ENCODE assay signal across 8 cellular contexts in genomic region chr9:120875954-120876841, GRCh38. TPM values are rescaled to one million over a fixed set of nuclear protein-coding genes. Genes with fewer than 3 reads are reported as not detected.
DNase-seq lines count a peak whose midpoint lies in the region; ATAC-seq, FAIRE-seq and TF ChIP-seq lines count a peak whose summit lies in the region.

No MANE protein-coding gene starts in this region.

- H3K36me3 Mint-ChIP-seq in WTC11 = peaks cover 8% of the 10 kb centered on the region

- peak; percentile 66 for TF ChIP-seq POLR2A in GM18526 (IDR thresholded peaks at IDR 0.05; ENCODE audit: extremely low read depth, insufficient read length)

- H3K27me3 ChIP-seq in A673 (replicated peaks; ENCODE audit: insufficient read depth, low read depth, low read length, poor library complexity) = no peaks in the 10 kb centered on the region

- H3K4me3 ChIP-seq in A673 (ENCODE audit: low read depth, low read length, poor library complexity, severe bottlenecking) = peak overlapping the region; percentile 96
- peak overlapping the region; percentile 51 to 65 for H3K4me3 ChIP-seq in kidney (ENCODE audit: low read length in 2 of 2)

- POLR2A ChIA-PET in A673 (lab: Charles Lee; ENCODE audit: low non-redundant PET) = no interaction called here
- POLR2A ChIA-PET in WTC11 (lab: Charles Lee) = no interaction called here

- H3K36me3 ChIP-seq in A673 (ENCODE audit: insufficient read depth, low read length, poor library complexity, severe bottlenecking) = peaks cover 23% of the 10 kb centered on the region
- no peaks in the 10 kb centered on the region for H3K36me3 ChIP-seq in kidney (ENCODE audit: control insufficient read depth in 1 of 2, insufficient read depth in 2 of 2, low read length in 2 of 2)

- H3K27ac ChIP-seq in A673 (ENCODE audit: low read depth, low read length, poor library complexity, severe bottlenecking) (peak overlapping the region; percentile 86), kidney (ENCODE audit: low read depth in 2 of 2, low read length in 2 of 2) (peak overlapping the region; percentile 34 to 67)

- H3K4me1 ChIP-seq in A673 (ENCODE audit: insufficient read depth, low read length, poor library complexity, severe bottlenecking) = peaks cover 22% of the 10 kb centered on the region
- peaks cover 0 to 4% of the 10 kb centered on the region in 2 donors for H3K4me1 ChIP-seq in kidney (ENCODE audit: control insufficient read depth in 1 of 2, insufficient read depth in 1 of 2, low read depth in 1 of 2, low read length in 2 of 2)

- peak; percentile 51 for ATAC-seq in HG03064 (IDR thresholded peaks at IDR 0.05; ENCODE audit: low read depth, unreplicated experiment)
- peak; percentile 25 for ATAC-seq in WTC11

- no peaks in the 10 kb centered on the region for H3K9me3 ChIP-seq in A673 (ENCODE audit: low read depth, low read length, poor library complexity, severe bottlenecking)
- H3K9me3 ChIP-seq in kidney (ENCODE audit: control insufficient read depth in 1 of 2, low read length in 2 of 2) = no peaks in the 10 kb centered on the region

- CTCF ChIA-PET in A673 (lab: Charles Lee) (no interaction called here), WTC11 (lab: Charles Lee) (no interaction called here)

- peak; percentile 81 for DNase-seq in A673 (ENCODE audit: low spot score)
- peak; percentile 95 for DNase-seq in NCI-H2196 (lab: John Stamatoyannopoulos, UW; ENCODE audit: unreplicated experiment)
- peak; percentile 73 for DNase-seq in WTC11 (ENCODE audit: low spot score)
- DNase-seq in central memory CD4-positive, alpha-beta T cell = peak; percentile 69
- DNase-seq in kidney = peak; percentile 92
- peak; percentile 82 to 87 (median 85) for DNase-seq in stimulated activated CD4-positive, alpha-beta T cell treated with anti-CD3 and anti-CD28 coated beads, Interleukin-12 subunit alpha, Interleukin-12 subunit beta, amount 100 ng/mL, for 48 hours (ENCODE audit: low read depth in 2 of 3, low spot score in 1 of 3)

- FAIRE-seq in kidney (lab: Jason Lieb, UNC) = no peak

- H3K4me1 Mint-ChIP-seq in WTC11 = peaks cover 61% of the 10 kb centered on the region

- no TSS peak for BruUV-seq in A673 (replicated peaks; lab: Mats Ljungman, UMichigan)

- intact Hi-C loops in A673 (cut with micrococcal nuclease; ENCODE audit: unreplicated experiment) (loop anchor here (5.0 kb wide), 1 partner anchor 61 kb away; no protein-coding TSS in a partner anchor), kidney (cut with DNase I) (no loop called here)

- peak overlapping the region in 1 of 2 donors; percentile 40 for H3K9ac ChIP-seq in kidney (ENCODE audit: low read length in 2 of 2)

- peak overlapping the region; percentile 62 for H3K4me3 Mint-ChIP-seq in WTC11

- TF ChIP-seq CTCF in A673 (conservative IDR thresholded peaks at IDR 0.05; ENCODE audit: low read depth, low read length) = no peak
- no peak for TF ChIP-seq CTCF in WTC11 (IDR thresholded peaks at IDR 0.05)
- TF ChIP-seq CTCF in kidney (IDR thresholded peaks at IDR 0.05; ENCODE audit: borderline replicate concordance, extremely low read depth, insufficient read depth) = no peak

- peaks cover 12% of the 10 kb centered on the region for H3K27me3 Mint-ChIP-seq in WTC11 (ENCODE audit: low read depth)

- peak overlapping the region; percentile 56 for H3K27ac Mint-ChIP-seq in WTC11

- H3K9me3 Mint-ChIP-seq in WTC11 = no peaks in the 10 kb centered on the region

TF ChIP-seq in WTC11, 78 proteins besides CTCF, POLR2A, EP300 and RAD21 (continues in another document):
- TF ChIP-seq TEAD1 (CRISPR knock-in tag; IDR thresholded peaks at IDR 0.05) (no peak), NFE2L1 (CRISPR knock-in tag; IDR thresholded peaks at IDR 0.05) (peak; percentile 54; the same call in 1 of the 2 replicates), NFYB (CRISPR knock-in tag; conservative IDR thresholded peaks at IDR 0.05; ENCODE audit: low read depth) (peak; percentile 71), CDX4 (CRISPR knock-in tag; IDR thresholded peaks at IDR 0.05; ENCODE audit: borderline replicate concordance) (no peak), MAX (CRISPR knock-in tag; IDR thresholded peaks at IDR 0.05) (0 out of 2 replicates have a peak, but pooled peaks have one; percentile 10), SMAD4 (CRISPR knock-in tag; IDR thresholded peaks at IDR 0.05) (no peak), TCF7 (CRISPR knock-in tag; IDR thresholded peaks at IDR 0.05; ENCODE audit: low read depth) (peak; percentile 47; the same call in 1 of the 2 replicates), NFATC4 (CRISPR knock-in tag; IDR thresholded peaks at IDR 0.05) (no peak), ZNF281 (CRISPR knock-in tag; IDR thresholded peaks at IDR 0.05) (no peak), ZNF416 (CRISPR knock-in tag; IDR thresholded peaks at IDR 0.05) (0 out of 2 replicates have a peak, but pooled peaks have one; percentile 26), ZBTB43 (CRISPR knock-in tag; IDR thresholded peaks at IDR 0.05) (0 out of 2 replicates have a peak, but pooled peaks have one; percentile 14), ZNF423 (CRISPR knock-in tag; IDR thresholded peaks at IDR 0.05) (peak; percentile 92), STAT6 (CRISPR knock-in tag; conservative IDR thresholded peaks at IDR 0.05; ENCODE audit: low read depth) (no peak)

RNA-seq across cellular contexts. Expression of gene PHF19, which starts 0.8 kb away (rescaled TPM):
- total RNA-seq in A673 (2021) (75.7 and 77.4 TPM in 2 replicates), WTC11 (2021) (29.3 to 39.0 TPM (median 35.4 TPM) in 3 replicates), kidney (17.4 TPM)
- 6.9 TPM for polyA plus RNA-seq in kidney (ENCODE audit: insufficient read depth, low read depth, low replicate concordance)

RNA-seq across cellular contexts. Expression of gene PSMD5, which starts 33.5 kb away (rescaled TPM):
- total RNA-seq in A673 (2021) (64.9 and 67.0 TPM in 2 replicates), WTC11 (2021) (61.1 to 65.9 TPM (median 65.8 TPM) in 3 replicates), kidney (38.3 TPM)
- polyA plus RNA-seq in kidney (ENCODE audit: insufficient read depth, low read depth, low replicate concordance) = 17.1 TPM

RNA-seq across cellular contexts. Expression of gene TRAF1, which starts 50.4 kb away (rescaled TPM):
- total RNA-seq in A673 (2021) (0.73 and 0.85 TPM in 2 replicates), WTC11 (2021) (1.8 to 3.1 TPM (median 2.9 TPM) in 3 replicates), kidney (10.9 TPM)
- 3.1 TPM for polyA plus RNA-seq in kidney (ENCODE audit: insufficient read depth, low read depth, low replicate concordance)

Comparison
In these comparisons a context has a peak if more than half of its experiments do, and no peak if none do; other contexts are left out.
1. Peak in every context shown above with its lines: DNase-seq, ATAC-seq, H3K4me3 ChIP-seq and H3K27ac ChIP-seq.